8 cellular contexts compared by ENCODE assay signal in the genomic region with DNA sequence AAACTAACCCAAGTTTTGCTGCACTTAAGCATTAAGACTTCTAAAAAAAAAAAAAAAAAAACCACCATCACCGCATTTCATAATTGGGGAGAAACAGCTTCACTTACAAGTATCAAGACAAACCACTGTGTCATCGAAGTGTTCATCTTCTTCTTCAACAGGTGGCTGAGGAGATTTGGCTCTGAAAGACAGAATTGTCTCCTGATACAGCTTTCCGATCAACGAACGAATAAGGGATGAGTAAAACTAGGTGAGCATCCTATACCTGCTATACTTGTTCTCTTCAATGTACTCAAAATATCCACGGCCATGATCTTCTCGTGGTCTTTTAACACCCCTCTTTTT. TPM values are rescaled to one million over a fixed set of nuclear protein-coding genes. Genes with fewer than 3 reads are reported as not detected.
DNase-seq lines count a peak whose midpoint lies in the region; ATAC-seq and TF ChIP-seq lines count a peak whose summit lies in the region.

No MANE protein-coding gene starts in this region.

- H3K4me3 Mint-ChIP-seq in HFFc6, result peak overlapping the region; percentile 98
- peak overlapping the region; percentile 99 for H3K4me3 Mint-ChIP-seq in activated naive CD8-positive, alpha-beta T cell

- no peak for TF ChIP-seq CTCF in HFFc6 (IDR thresholded peaks at IDR 0.05)
- no peak for TF ChIP-seq CTCF in kidney epithelial cell (IDR thresholded peaks at IDR 0.05; ENCODE audit: insufficient read depth, low read length, poor library complexity, severe bottlenecking)
- no peak for TF ChIP-seq CTCF in thoracic aorta (IDR thresholded peaks at IDR 0.05)

- no peaks in the 10 kb centered on the region for H3K9me3 Mint-ChIP-seq in HFFc6
- H3K9me3 Mint-ChIP-seq in activated naive CD8-positive, alpha-beta T cell (ENCODE audit: low read depth), result no peaks in the 10 kb centered on the region

- H3K4me3 ChIP-seq in kidney epithelial cell (ENCODE audit: low read depth, low read length) (peak overlapping the region; percentile 98), thoracic aorta (peak overlapping the region; percentile 99)

- peaks cover 31 to 58% of the 10 kb centered on the region in 2 donors for H3K4me1 ChIP-seq in thoracic aorta (ENCODE audit: control insufficient read depth in 1 of 2, low read depth in 2 of 2)

- H3K27ac Mint-ChIP-seq in HFFc6, result peak overlapping the region; percentile 93
- peak overlapping the region; percentile 99 for H3K27ac Mint-ChIP-seq in activated naive CD8-positive, alpha-beta T cell

- no peaks in the 10 kb centered on the region for H3K27me3 ChIP-seq in kidney epithelial cell (ENCODE audit: control insufficient read depth, insufficient read depth, low read length)
- H3K27me3 ChIP-seq in thoracic aorta (replicated peaks; ENCODE audit: insufficient read depth), result no peaks in the 10 kb centered on the region

- DNase-seq in A172 (ENCODE audit: low spot score) (peak; percentile 37), HFFc6 (no peak), kidney epithelial cell (ENCODE audit: low read depth) (no peak), thoracic aorta (ENCODE audit: low spot score) (no peak)

- peaks cover 8% of the 10 kb centered on the region for H3K27me3 Mint-ChIP-seq in HFFc6 (ENCODE audit: insufficient read depth)
- no peaks in the 10 kb centered on the region for H3K27me3 Mint-ChIP-seq in activated naive CD8-positive, alpha-beta T cell

- peaks cover 44% of the 10 kb centered on the region for H3K4me1 Mint-ChIP-seq in HFFc6 (ENCODE audit: low read depth)
- H3K4me1 Mint-ChIP-seq in activated naive CD8-positive, alpha-beta T cell (ENCODE audit: low read depth), result peaks cover 60% of the 10 kb centered on the region

- ATAC-seq in thoracic aorta (ENCODE audit: insufficient number of reproducible peaks, low FRiP score, low read depth), result no peak
- no peak for ATAC-seq in HG02870 (IDR thresholded peaks at IDR 0.05; ENCODE audit: unreplicated experiment)
- ATAC-seq in HG03460 (IDR thresholded peaks at IDR 0.05; ENCODE audit: unreplicated experiment), result no peak
- ATAC-seq in GM19035 (IDR thresholded peaks at IDR 0.05; ENCODE audit: unreplicated experiment), result no peak

- peak overlapping the region; percentile 100 for H3K27ac ChIP-seq in thoracic aorta

- H3K36me3 Mint-ChIP-seq in HFFc6 (ENCODE audit: low read depth), result peaks cover 47% of the 10 kb centered on the region
- peaks cover 28% of the 10 kb centered on the region for H3K36me3 Mint-ChIP-seq in activated naive CD8-positive, alpha-beta T cell

- H3K36me3 ChIP-seq in kidney epithelial cell (ENCODE audit: control insufficient read depth, insufficient read depth, low read length), result peaks cover 1% of the 10 kb centered on the region
- peaks cover 25% of the 10 kb centered on the region for H3K36me3 ChIP-seq in thoracic aorta

- no peaks in the 10 kb centered on the region for H3K9me3 ChIP-seq in thoracic aorta

RNA-seq across cellular contexts. Expression of gene HNRNPU, which starts 2.0 kb away (rescaled TPM):
- 520 and 628 TPM in 2 replicates for total RNA-seq in A172 (2014; rRNA removed; shearing (Covaris generic))
- total RNA-seq in HFFc6 (2021; fragmentation: NEBNext Ultra II Directional; extraction: Animal tissue kit (Norgen Biotek cat#: 25700)), result 100 to 1,000 TPM; 266 to 344 (median 322) TPM
- 271 and 358 TPM in 2 replicates for total RNA-seq in kidney epithelial cell
- total RNA-seq in thoracic aorta, result 100 to 1,000 TPM; 254 to 519 TPM

RNA-seq across cellular contexts. Expression of gene COX20, which starts 26.9 kb away (rescaled TPM):
- 71.6 and 76.1 TPM in 2 replicates for total RNA-seq in A172 (2014; rRNA removed; shearing (Covaris generic))
- total RNA-seq in HFFc6 (2021; fragmentation: NEBNext Ultra II Directional; extraction: Animal tissue kit (Norgen Biotek cat#: 25700)), result 10 to 100 TPM; 42.6 to 70.8 (median 58.9) TPM
- total RNA-seq in kidney epithelial cell, result 25.1 and 30.2 TPM in 2 replicates
- 10 to 100 TPM; 10.8 to 38.0 TPM for total RNA-seq in thoracic aorta
